In genomic region chr17:1714980-1715802, GRCh38 we compare ENCODE assay signal across 8 cellular contexts. TPM values are rescaled to one million over a fixed set of nuclear protein-coding genes. Genes with fewer than 3 reads are reported as not detected.
DNase-seq lines count a peak whose midpoint lies in the region; ATAC-seq and TF ChIP-seq lines count a peak whose summit lies in the region.

No MANE protein-coding gene starts in this region.

- no peak for TF ChIP-seq CTCF in neutrophil (IDR thresholded peaks at IDR 0.05)

- peaks cover 28% of the 10 kb centered on the region for H3K4me1 Mint-ChIP-seq in activated naive CD4-positive, alpha-beta T cell treated with anti-CD3 and anti-CD28 coated beads for 36 hours (ENCODE audit: low read depth)

- H3K27me3 ChIP-seq in NT2/D1 (ENCODE audit: insufficient read depth, insufficient read length) (no peaks in the 10 kb centered on the region), neutrophil (peaks cover 44% of the 10 kb centered on the region)

- no peaks in the 10 kb centered on the region for H3K9me3 Mint-ChIP-seq in activated naive CD4-positive, alpha-beta T cell treated with anti-CD3 and anti-CD28 coated beads for 36 hours

- no peaks in the 10 kb centered on the region for H3K36me3 Mint-ChIP-seq in activated naive CD4-positive, alpha-beta T cell treated with anti-CD3 and anti-CD28 coated beads for 36 hours (ENCODE audit: low read depth)

- peak overlapping the region; percentile 97 for H3K27ac ChIP-seq in neutrophil

- ATAC-seq in GM21528 (IDR thresholded peaks at IDR 0.05; ENCODE audit: low FRiP score, unreplicated experiment) = no peak

- CTCF ChIA-PET in activated naive CD4-positive, alpha-beta T cell treated with anti-CD3 and anti-CD28 coated beads for 36 hours (lab: Charles Lee) = interaction anchor here (0.6 to 1.6 kb wide), 3 partner anchors 46 to 571 kb away, joined by 3 to 6 read pairs (median 3); no protein-coding TSS in a partner anchor

- intact Hi-C loops in activated naive CD4-positive, alpha-beta T cell treated with anti-CD3 and anti-CD28 coated beads for 36 hours (cut with micrococcal nuclease) = loop anchor here (5.0 to 10.0 kb wide), 2 partner anchors 150 to 552 kb away; partner anchors contain the start of gene PITPNA

- peak overlapping the region; percentile 72 for H3K9ac ChIP-seq in NT2/D1 (ENCODE audit: insufficient read length, low read depth)

- peaks cover 23% of the 10 kb centered on the region for H3K4me1 ChIP-seq in NT2/D1 (ENCODE audit: insufficient read depth, insufficient read length)
- peaks cover 41 to 49% of the 10 kb centered on the region in 2 experiments for H3K4me1 ChIP-seq in neutrophil (ENCODE audit: control insufficient read depth in 1 of 2, insufficient read depth in 1 of 2, low read depth in 1 of 2, low read length in 1 of 2)

- peaks cover 12% of the 10 kb centered on the region for H3K27me3 Mint-ChIP-seq in activated naive CD4-positive, alpha-beta T cell treated with anti-CD3 and anti-CD28 coated beads for 36 hours (ENCODE audit: low read depth)

- no peak overlapping the region for H3K27ac Mint-ChIP-seq in activated naive CD4-positive, alpha-beta T cell treated with anti-CD3 and anti-CD28 coated beads for 36 hours

- peak overlapping the region; percentile 17 for H3K4me3 Mint-ChIP-seq in activated naive CD4-positive, alpha-beta T cell treated with anti-CD3 and anti-CD28 coated beads for 36 hours

- peak overlapping the region; percentile 59 for H3K4me3 ChIP-seq in NT2/D1 (ENCODE audit: insufficient read length, low read depth)
- peak overlapping the region; percentile 77 to 91 for H3K4me3 ChIP-seq in neutrophil (ENCODE audit: low read depth in 1 of 2, low read length in 1 of 2)

- H3K36me3 ChIP-seq in NT2/D1 (ENCODE audit: insufficient read depth, insufficient read length, low read length) (peaks cover 27% of the 10 kb centered on the region), neutrophil (peaks cover 22% of the 10 kb centered on the region)

- H3K9me3 ChIP-seq in NT2/D1 (ENCODE audit: insufficient read depth, low read length) (no peaks in the 10 kb centered on the region), neutrophil (no peaks in the 10 kb centered on the region)

- DNase-seq in GM04504 (ENCODE audit: low read depth) (peak; percentile 87), NT2/D1 (ENCODE audit: low read depth, low spot score) (no peak), globus pallidus (ENCODE audit: low spot score) (peak; percentile 40), Ammon's horn (ENCODE audit: low spot score) (no peak), NCI-H1092 treated with DMSO at 0.1 percent for 48 hours (lab: John Stamatoyannopoulos, UW) (no peak)
- DNase-seq in activated naive CD4-positive, alpha-beta T cell treated with anti-CD3 and anti-CD28 coated beads for 36 hours = peak; percentile 36

RNA-seq across cellular contexts. Expression of gene TLCD2, which starts 5.0 kb away (rescaled TPM):
- under 1 TPM; 0.05 TPM for total RNA-seq in activated naive CD4-positive, alpha-beta T cell treated with anti-CD3 and anti-CD28 coated beads for 36 hours

RNA-seq across cellular contexts. Expression of gene WDR81, which starts 9.3 kb away (rescaled TPM):
- total RNA-seq in activated naive CD4-positive, alpha-beta T cell treated with anti-CD3 and anti-CD28 coated beads for 36 hours = 1 to 10 TPM; 2.9 to 3.7 TPM

RNA-seq across cellular contexts. Expression of gene SERPINF2, which starts 27.5 kb away (rescaled TPM):
- total RNA-seq in activated naive CD4-positive, alpha-beta T cell treated with anti-CD3 and anti-CD28 coated beads for 36 hours = not detected

RNA-seq across cellular contexts. Expression of gene PRPF8, which starts 30.5 kb away (rescaled TPM):
- total RNA-seq in activated naive CD4-positive, alpha-beta T cell treated with anti-CD3 and anti-CD28 coated beads for 36 hours = 100 to 1,000 TPM; 458 to 479 TPM

RNA-seq across cellular contexts. Expression of gene SERPINF1, which starts 46.7 kb away (rescaled TPM):
- not detected for total RNA-seq in activated naive CD4-positive, alpha-beta T cell treated with anti-CD3 and anti-CD28 coated beads for 36 hours

Comparison
In these comparisons a context has a peak if more than half of its experiments do, and no peak if none do; other contexts are left out.
1. DNase-seq: peak in GM04504 (single experiment), activated naive CD4-positive, alpha-beta T cell treated with anti-CD3 and anti-CD28 coated beads for 36 hours (single experiment) and globus pallidus (single experiment); none in NT2/D1 (single experiment), Ammon's horn (single experiment) and NCI-H1092 treated with DMSO at 0.1 percent for 48 hours (single experiment).